Comparison of ENCODE assay signal across 16 cellular contexts in the genomic region with DNA sequence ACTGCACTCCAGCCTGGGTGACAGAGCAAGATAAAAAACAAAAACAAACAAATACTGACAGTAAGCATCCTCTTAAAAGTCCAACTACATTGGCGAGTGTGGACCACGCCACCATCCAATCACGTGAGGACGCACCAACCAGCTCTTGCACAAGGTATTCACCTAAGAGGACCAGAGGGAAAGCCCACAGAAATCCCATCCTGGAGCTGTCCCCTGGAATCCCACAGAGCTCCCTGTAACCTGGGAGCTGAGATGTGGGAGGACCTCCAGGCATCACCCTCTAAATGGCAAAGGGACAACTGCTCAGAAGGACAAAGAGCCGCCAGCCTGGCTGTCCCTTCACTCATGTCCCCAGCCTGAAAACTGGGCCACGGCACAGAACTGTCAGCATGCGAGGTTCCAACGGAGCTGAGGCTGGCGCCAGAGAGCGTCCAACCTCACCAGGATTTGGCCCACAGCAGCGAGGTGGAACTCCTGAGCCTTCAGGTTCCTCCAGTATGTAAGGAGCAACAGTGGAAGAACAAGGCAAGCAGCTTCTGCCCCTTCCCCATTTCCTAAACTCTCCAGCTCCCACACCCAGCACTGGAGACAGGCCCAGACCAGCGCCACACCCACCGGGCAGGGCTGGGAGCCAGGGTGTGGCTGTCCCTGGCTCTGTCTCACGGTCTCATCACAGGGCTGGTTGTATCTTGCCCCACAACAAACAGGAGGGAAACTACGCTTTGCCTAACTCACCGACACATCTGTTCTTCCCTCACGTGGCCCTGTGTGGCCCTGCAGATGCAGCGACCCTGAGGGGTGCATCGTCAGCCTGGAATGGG. TPM values are rescaled to one million over a fixed set of nuclear protein-coding genes. Genes with fewer than 3 reads are reported as not detected.
DNase-seq lines count a peak whose midpoint lies in the region; ATAC-seq and TF ChIP-seq lines count a peak whose summit lies in the region.
"Had no signal": no experiment of that assay in that cellular context is flagged by ENCODE, and none has a peak within 500 bp of the region (broad histone marks: within the 10 kb centered on the region; RNA-seq: fewer than 3 reads in every experiment).

No MANE protein-coding gene starts in this region.

- DNase-seq in HUDEP-2 (lab: John Stamatoyannopoulos, UW; ENCODE audit: unreplicated experiment in 76 of 76) = peak in 72 of 76 experiments; percentile 8 to 84 (median 56)
- no peak for DNase-seq in brain microvascular endothelial cell
- DNase-seq in left ventricle myocardium superior = no peak
- no peak for DNase-seq in amniotic stem cell (lab: John Stamatoyannopoulos, UW)
- DNase-seq: activated CD4-positive, alpha-beta T cell treated with anti-CD3 and anti-CD28 coated beads for 1 hour; activated naive CD8-positive, alpha-beta T cell treated with anti-CD3 and anti-CD28 coated beads, Interleukin-2, amount 50 U/mL, for 24 hours; CD4-positive, alpha-beta memory T cell; NCI-H2081; stimulated activated CD4-positive, alpha-beta T cell treated with anti-CD3 and anti-CD28 coated beads, Interleukin-15, amount 100 ng/mL, for 24 hours; T-helper 2 cell had no signal

- no peak for TF ChIP-seq CTCF in brain microvascular endothelial cell (IDR thresholded peaks at IDR 0.05; ENCODE audit: low read depth, low read length, missing control alignments)

- intact Hi-C loops in left ventricle myocardium superior (cut with micrococcal nuclease) = no loop called here

- no peaks in the 10 kb centered on the region for H3K27me3 ChIP-seq in brain microvascular endothelial cell (replicated peaks)
- H3K27me3 ChIP-seq: ovary had no signal

- H3K4me3 ChIP-seq in brain microvascular endothelial cell (ENCODE audit: low read depth, low read length) (no peak overlapping the region), skin epidermis (no peak overlapping the region)
- H3K4me3 ChIP-seq: coronary artery, ovary, thoracic aorta had no signal

- H3K27ac ChIP-seq in brain microvascular endothelial cell = peak overlapping the region; percentile 94
- H3K27ac ChIP-seq in skin epidermis = peak overlapping the region in 20 of 21 experiments; percentile 21 to 93 (median 86)
- H3K27ac ChIP-seq: ovary, thoracic aorta had no signal

- H3K36me3 ChIP-seq in brain microvascular endothelial cell (replicated peaks) = peaks cover 48% of the 10 kb centered on the region
- H3K36me3 ChIP-seq: ovary had no signal

- in situ Hi-C loops in brain microvascular endothelial cell (cut with HindIII; ENCODE audit: low pct_ligation_motif_present, low sequenced_read_pairs) = no loop called here

- ATAC-seq in left ventricle myocardium superior (peak; percentile 17), GM21723 (IDR thresholded peaks at IDR 0.05; ENCODE audit: unreplicated experiment) (no peak), HG03025 (IDR thresholded peaks at IDR 0.05; ENCODE audit: low FRiP score, unreplicated experiment) (no peak)
- ATAC-seq: activated naive CD8-positive, alpha-beta T cell treated with anti-CD3 and anti-CD28 coated beads, Interleukin-2, amount 50 U/mL, for 24 hours had no signal

RNA-seq across cellular contexts. Expression of a gene that starts 15.2 kb away (rescaled TPM):
- total RNA-seq in left ventricle myocardium superior = 7.6 TPM

Comparison
In these comparisons a context has a peak if more than half of its experiments do, and no peak if none do; other contexts are left out.
1. DNase-seq: peak in HUDEP-2 (72 of 76); none in brain microvascular endothelial cell (single experiment), left ventricle myocardium superior (single experiment) and amniotic stem cell (single experiment).